In the genomic region with DNA sequence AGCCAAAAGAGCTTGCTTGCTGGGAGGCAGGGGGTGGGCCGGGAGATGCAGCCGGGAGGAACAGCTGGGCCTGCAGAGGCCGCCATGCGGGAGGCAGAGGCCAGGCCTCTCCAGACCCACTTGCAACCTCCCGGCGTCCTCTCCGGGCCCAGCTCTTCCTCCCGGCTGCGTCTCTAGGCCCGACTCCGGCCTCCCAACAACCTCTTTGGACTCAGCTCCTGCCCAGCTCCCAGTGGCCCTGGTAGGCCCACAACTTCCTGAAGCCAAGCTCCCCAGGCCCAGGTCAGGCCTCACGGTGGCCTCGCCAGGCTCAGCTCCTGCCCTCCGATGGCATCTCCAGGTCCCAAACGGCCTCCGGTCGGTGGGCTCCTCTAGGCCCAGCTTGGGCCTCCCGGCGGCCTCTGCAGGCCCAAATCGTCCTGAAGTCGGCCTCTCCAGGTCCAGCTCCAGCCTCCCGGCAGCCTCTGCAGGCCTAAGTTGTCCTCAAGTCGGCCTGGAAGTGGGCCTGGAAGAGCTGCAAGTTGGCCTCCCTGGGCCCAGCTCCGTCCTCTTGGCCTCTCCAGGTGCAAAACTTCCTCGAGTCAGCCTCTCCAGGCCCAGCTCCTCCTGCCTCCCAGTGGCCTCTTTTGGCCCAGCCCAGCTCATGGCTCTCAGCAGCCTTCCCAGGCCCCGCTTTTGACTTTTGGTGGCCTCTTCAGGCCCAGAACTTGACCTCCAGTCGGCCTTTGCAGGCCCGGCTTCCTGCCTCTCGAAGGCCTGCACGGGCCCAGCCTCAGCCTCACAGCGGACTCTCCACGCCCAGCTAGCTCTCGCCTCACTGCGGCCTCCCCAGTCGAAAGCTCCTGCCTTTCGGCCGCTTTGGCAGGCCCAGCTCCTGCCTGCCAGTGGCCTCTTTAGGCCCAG, we compare ENCODE assay signal across 17 cellular contexts. TPM values are rescaled to one million over a fixed set of nuclear protein-coding genes. Genes with fewer than 3 reads are reported as not detected.
"Had no signal": no experiment of that assay in that cellular context is flagged by ENCODE, and none has a peak within 500 bp of the region (broad histone marks: within the 10 kb centered on the region; RNA-seq: fewer than 3 reads in every experiment).

No MANE protein-coding gene starts in this region.

RNA-seq across cellular contexts. Expression of a gene that starts 58.4 kb away (rescaled TPM):
- total RNA-seq: activated B cell treated with CpG ODN at 0.5 μM for 24 hours; activated CD4-positive, alpha-beta memory T cell treated with anti-CD3 and anti-CD28 coated beads for 36 hours; activated CD4-positive, alpha-beta T cell treated with anti-CD3 and anti-CD28 coated beads, Interleukin-2, amount 10 ng/mL, durations not matched to agents 24 days and 14 days; activated CD8-positive, alpha-beta memory T cell treated with anti-CD3 and anti-CD28 coated beads for 36 hours; activated CD8-positive, alpha-beta T cell treated with anti-CD3 and anti-CD28 coated beads for 36 hours; activated naive CD4-positive, alpha-beta T cell treated with anti-CD3 and anti-CD28 coated beads for 36 hours; activated naive CD4-positive, alpha-beta T cell treated with anti-CD3 and anti-CD28 coated beads, Interleukin-2, amount 50 U/mL, for 72 hours; activated naive CD8-positive, alpha-beta T cell treated with anti-CD3 and anti-CD28 coated beads for 36 hours; activated T-cell treated with anti-CD3 and anti-CD28 coated beads, Interleukin-2, amount 50 U/mL, for 4 hours; activated T-cell treated with anti-CD3 and anti-CD28 coated beads, Interleukin-2, amount 50 U/mL, for 72 hours; activated T-helper 1 cell treated with anti-CD3 and anti-CD28 coated beads, Interleukin-12 subunit alpha, Interleukin-12 subunit beta, Interleukin-2, Interleukin-4 antibody, amounts not matched to agents 30 ng/mL and 10 ng/mL and 1 ng/mL, durations not matched to agents 14 hours and 24 hours and 36 hours; activated T-helper 17 cell treated with anti-CD3 and anti-CD28 coated beads, Interleukin-2, amount 50 U/mL, for 72 hours; adrenal gland; aorta; astrocyte; body of pancreas; breast epithelium had no signal
- polyA plus RNA-seq: adrenal gland, aorta had no signal
